Comparison of ENCODE assay signal across 12 cellular contexts in genomic region chr11:65654375-65655349, GRCh38. TPM values are rescaled to one million over a fixed set of nuclear protein-coding genes. Genes with fewer than 3 reads are reported as not detected.
A peak's percentile ranks its signal among the peaks of the same experiment; 100 is the strongest.
DNase-seq lines count a peak whose midpoint lies in the region; ATAC-seq and TF ChIP-seq lines count a peak whose summit lies in the region.
"Had no signal": no experiment of that assay in that cellular context is flagged by ENCODE, and none has a peak within 500 bp of the region (broad histone marks: within the 10 kb centered on the region; RNA-seq: fewer than 3 reads in every experiment).

No MANE protein-coding gene starts in this region.

- no peak overlapping the region for H3K4me3 ChIP-seq in heart right ventricle
- no peak overlapping the region for H3K4me3 ChIP-seq in upper lobe of right lung

- intact Hi-C loops in heart right ventricle (cut with DNase I) (loop anchor here in 1 of 10 donors (5.0 kb wide), 1 partner anchor 77 kb away; the partner anchor contains the start of gene EHBP1L1), cardiac septum (cut with DNase I) (no loop called here), upper lobe of right lung (cut with DNase I) (no loop called here)

- WGBS in heart right ventricle, 2 donors: 82% methylated on average over 14 of the region's 14 CpGs

- H3K9me3 ChIP-seq in heart right ventricle (no peaks in the 10 kb centered on the region), upper lobe of right lung (no peaks in the 10 kb centered on the region)
- H3K9me3 ChIP-seq: suprapubic skin had no signal

- peak overlapping the region; percentile 62 for H3K27ac Mint-ChIP-seq in activated naive CD8-positive, alpha-beta T cell treated with anti-CD3 and anti-CD28 coated beads for 36 hours
- H3K27ac Mint-ChIP-seq in memory B cell: peak overlapping the region; percentile 82

- peak overlapping the region in 8 of 10 donors; percentile 91 to 99 (median 96) for H3K27ac ChIP-seq in heart right ventricle
- H3K27ac ChIP-seq in upper lobe of right lung: peak overlapping the region; percentile 96
- H3K27ac ChIP-seq: foreskin keratinocyte had no signal

- H3K27me3 ChIP-seq in heart right ventricle (no peaks in the 10 kb centered on the region), upper lobe of right lung (no peaks in the 10 kb centered on the region)
- H3K27me3 ChIP-seq: foreskin keratinocyte, suprapubic skin had no signal

- peaks cover 2 to 82% (median 64%) of the 10 kb centered on the region in 9 donors for H3K36me3 ChIP-seq in heart right ventricle
- peaks cover 74% of the 10 kb centered on the region for H3K36me3 ChIP-seq in upper lobe of right lung

- H3K4me3 Mint-ChIP-seq in activated naive CD8-positive, alpha-beta T cell treated with anti-CD3 and anti-CD28 coated beads for 36 hours: no peak overlapping the region
- H3K4me3 Mint-ChIP-seq in memory B cell: no peak overlapping the region

- peak in 1 of 2 donors; percentile 6 for DNase-seq in heart right ventricle
- DNase-seq in cardiac septum (ENCODE audit: low spot score): no peak
- DNase-seq in activated naive CD8-positive, alpha-beta T cell treated with anti-CD3 and anti-CD28 coated beads for 36 hours: no peak
- DNase-seq in memory B cell (ENCODE audit: low spot score in 2 of 2): no peak
- DNase-seq in upper lobe of right lung: peak; percentile 64
- no peak for DNase-seq in NCI-H1092 (lab: John Stamatoyannopoulos, UW)
- DNase-seq: foreskin keratinocyte, NCI-H1417 had no signal

- H3K4me1 ChIP-seq in heart right ventricle (peaks cover 23 to 57% (median 42%) of the 10 kb centered on the region in 9 donors), upper lobe of right lung (peaks cover 34% of the 10 kb centered on the region)

- peaks cover 41% of the 10 kb centered on the region for H3K4me1 Mint-ChIP-seq in activated naive CD8-positive, alpha-beta T cell treated with anti-CD3 and anti-CD28 coated beads for 36 hours
- H3K4me1 Mint-ChIP-seq in memory B cell: peaks cover 44% of the 10 kb centered on the region

- H3K36me3 Mint-ChIP-seq in activated naive CD8-positive, alpha-beta T cell treated with anti-CD3 and anti-CD28 coated beads for 36 hours: peaks cover 28% of the 10 kb centered on the region
- H3K36me3 Mint-ChIP-seq in memory B cell: peaks cover 30% of the 10 kb centered on the region

- no peaks in the 10 kb centered on the region for H3K9me3 Mint-ChIP-seq in activated naive CD8-positive, alpha-beta T cell treated with anti-CD3 and anti-CD28 coated beads for 36 hours
- H3K9me3 Mint-ChIP-seq in memory B cell: no peaks in the 10 kb centered on the region

- TF ChIP-seq CTCF in heart right ventricle (IDR thresholded peaks at IDR 0.05): no peak
- no peak for TF ChIP-seq CTCF in upper lobe of right lung (IDR thresholded peaks at IDR 0.05)

- ATAC-seq in heart right ventricle: no peak
- no peak for ATAC-seq in memory B cell (ENCODE audit: low read depth)
- ATAC-seq in upper lobe of right lung: no peak
- ATAC-seq in GM21737 (IDR thresholded peaks at IDR 0.05; ENCODE audit: unreplicated experiment): no peak
- no peak for ATAC-seq in GM21447 (IDR thresholded peaks at IDR 0.05; ENCODE audit: unreplicated experiment)
- ATAC-seq: activated CD4-positive, CD25-positive, alpha-beta regulatory T cell treated with anti-CD3 and anti-CD28 coated beads, Interleukin-2, amount 50 U/mL, for 24 hours; foreskin keratinocyte had no signal

- no peaks in the 10 kb centered on the region for H3K27me3 Mint-ChIP-seq in activated naive CD8-positive, alpha-beta T cell treated with anti-CD3 and anti-CD28 coated beads for 36 hours
- H3K27me3 Mint-ChIP-seq in memory B cell: no peaks in the 10 kb centered on the region

RNA-seq across cellular contexts. Expression of gene RELA, which starts 8.1 kb away (rescaled TPM):
- total RNA-seq in heart right ventricle (10 to 100 TPM; 30.7 to 55.2 (median 40.0) TPM), cardiac septum (45.0 TPM), upper lobe of right lung (68.2 TPM)
- polyA plus RNA-seq in heart right ventricle: 10 to 100 TPM; 28.9 to 38.3 TPM
- total RNA-seq in activated naive CD8-positive, alpha-beta T cell treated with anti-CD3 and anti-CD28 coated beads for 36 hours: 10 to 100 TPM; 69.6 to 71.6 TPM

RNA-seq across cellular contexts. Expression of gene SIPA1, which starts 16.8 kb away (rescaled TPM):
- total RNA-seq in heart right ventricle (10 to 100 TPM; 11.8 to 39.7 (median 15.6) TPM), cardiac septum (29.7 TPM), upper lobe of right lung (86.5 TPM)
- polyA plus RNA-seq in heart right ventricle: 10 to 100 TPM; 32.6 to 85.9 TPM
- 100 to 1,000 TPM; 123 to 127 TPM for total RNA-seq in activated naive CD8-positive, alpha-beta T cell treated with anti-CD3 and anti-CD28 coated beads for 36 hours

RNA-seq across cellular contexts. Expression of gene PCNX3, which starts 39.1 kb away (rescaled TPM):
- 10 to 100 TPM in 9 of 10 donors, 1 to 10 TPM in 1; 9.4 to 16.9 (median 11.7) TPM for total RNA-seq in heart right ventricle
- 10 to 100 TPM in 1 of 2 donors, 1 to 10 TPM in 1; 9.7 to 11.6 TPM for polyA plus RNA-seq in heart right ventricle
- 15.9 TPM for total RNA-seq in cardiac septum
- total RNA-seq in activated naive CD8-positive, alpha-beta T cell treated with anti-CD3 and anti-CD28 coated beads for 36 hours: 10 to 100 TPM; 40.9 to 42.6 TPM
- 34.0 TPM for total RNA-seq in upper lobe of right lung

RNA-seq across cellular contexts. Expression of gene MAP3K11, which starts 40.6 kb away (rescaled TPM):
- 10 to 100 TPM; 23.1 to 45.6 (median 34.2) TPM for total RNA-seq in heart right ventricle
- polyA plus RNA-seq in heart right ventricle: 10 to 100 TPM; 32.5 to 69.9 TPM
- 42.5 TPM for total RNA-seq in cardiac septum
- total RNA-seq in activated naive CD8-positive, alpha-beta T cell treated with anti-CD3 and anti-CD28 coated beads for 36 hours: 10 to 100 TPM; 51.2 to 54.8 TPM
- total RNA-seq in upper lobe of right lung: 106 TPM

RNA-seq across cellular contexts. Expression of gene KAT5, which starts 57.4 kb away (rescaled TPM):
- total RNA-seq in heart right ventricle: 10 to 100 TPM; 40.9 to 53.6 (median 44.0) TPM
- polyA plus RNA-seq in heart right ventricle: 10 to 100 TPM; 54.9 to 62.8 TPM
- 49.2 TPM for total RNA-seq in cardiac septum
- total RNA-seq in activated naive CD8-positive, alpha-beta T cell treated with anti-CD3 and anti-CD28 coated beads for 36 hours: 10 to 100 TPM; 65.0 to 65.4 TPM
- 77.5 TPM for total RNA-seq in upper lobe of right lung
